8 cellular contexts compared by ENCODE assay signal in genomic region chr2:127104881-127105655, GRCh38. TPM values are rescaled to one million over a fixed set of nuclear protein-coding genes. Genes with fewer than 3 reads are reported as not detected.
DNase-seq lines count a peak whose midpoint lies in the region; ATAC-seq and TF ChIP-seq lines count a peak whose summit lies in the region.

No MANE protein-coding gene starts in this region.

- H3K36me3 ChIP-seq in colonic mucosa (no peaks in the 10 kb centered on the region), mesodermal cell (ENCODE audit: control insufficient read depth, insufficient read depth, low read length) (peaks cover 14% of the 10 kb centered on the region), upper lobe of right lung (no peaks in the 10 kb centered on the region)

- no peaks in the 10 kb centered on the region for H3K9me3 Mint-ChIP-seq in activated naive CD8-positive, alpha-beta T cell treated with anti-CD3 and anti-CD28 coated beads, Interleukin-2, amount 10 ng/mL, durations not matched to agents 7 days and 5 days
- H3K9me3 Mint-ChIP-seq in activated naive CD8-positive, alpha-beta T cell treated with anti-CD3 and anti-CD28 coated beads for 36 hours = no peaks in the 10 kb centered on the region

- peak; percentile 28 for DNase-seq in activated naive CD8-positive, alpha-beta T cell treated with anti-CD3 and anti-CD28 coated beads, Interleukin-2, amount 10 ng/mL, durations not matched to agents 7 days and 5 days
- no peak for DNase-seq in activated naive CD8-positive, alpha-beta T cell treated with anti-CD3 and anti-CD28 coated beads for 36 hours
- no peak for DNase-seq in colonic mucosa
- DNase-seq in upper lobe of right lung = no peak
- DNase-seq in GOT3 (lab: John Stamatoyannopoulos, UW) = no peak
- DNase-seq in NCI-H774 (lab: John Stamatoyannopoulos, UW) = no peak
- DNase-seq in NCI-H69 (lab: John Stamatoyannopoulos, UW) = no peak

- H3K4me3 ChIP-seq in colonic mucosa (peak overlapping the region; percentile 87), mesodermal cell (ENCODE audit: extremely low read depth, insufficient read depth, low read length, poor library complexity, severe bottlenecking) (peak overlapping the region; percentile 93), upper lobe of right lung (peak overlapping the region; percentile 90)

- H3K9me3 ChIP-seq in colonic mucosa (no peaks in the 10 kb centered on the region), mesodermal cell (ENCODE audit: control insufficient read depth, low read length) (no peaks in the 10 kb centered on the region), upper lobe of right lung (no peaks in the 10 kb centered on the region)

- WGBS in mesodermal cell (ENCODE audit: insufficient coverage in 2 of 2), 2 experiments = 71 to 82% methylated on average over 3 to 4 of the region's 6 CpGs

- H3K4me1 ChIP-seq in colonic mucosa (no peaks in the 10 kb centered on the region), mesodermal cell (ENCODE audit: control insufficient read depth, insufficient read depth, low read length, poor library complexity, severe bottlenecking) (peaks cover 45% of the 10 kb centered on the region), upper lobe of right lung (peaks cover 4% of the 10 kb centered on the region)

- ATAC-seq in activated naive CD8-positive, alpha-beta T cell treated with anti-CD3 and anti-CD28 coated beads, Interleukin-2, amount 10 ng/mL, durations not matched to agents 7 days and 5 days (ENCODE audit: low read depth) = no peak
- no peak for ATAC-seq in upper lobe of right lung

- H3K27ac ChIP-seq in colonic mucosa (no peak overlapping the region), mesodermal cell (ENCODE audit: low read depth, low read length, severe bottlenecking) (peak overlapping the region; percentile 87), upper lobe of right lung (no peak overlapping the region)

- H3K27ac Mint-ChIP-seq in activated naive CD8-positive, alpha-beta T cell treated with anti-CD3 and anti-CD28 coated beads, Interleukin-2, amount 10 ng/mL, durations not matched to agents 7 days and 5 days = no peak overlapping the region
- no peak overlapping the region for H3K27ac Mint-ChIP-seq in activated naive CD8-positive, alpha-beta T cell treated with anti-CD3 and anti-CD28 coated beads for 36 hours

- peaks cover 19% of the 10 kb centered on the region for H3K27me3 Mint-ChIP-seq in activated naive CD8-positive, alpha-beta T cell treated with anti-CD3 and anti-CD28 coated beads, Interleukin-2, amount 10 ng/mL, durations not matched to agents 7 days and 5 days
- H3K27me3 Mint-ChIP-seq in activated naive CD8-positive, alpha-beta T cell treated with anti-CD3 and anti-CD28 coated beads for 36 hours = peaks cover 7% of the 10 kb centered on the region

- H3K36me3 Mint-ChIP-seq in activated naive CD8-positive, alpha-beta T cell treated with anti-CD3 and anti-CD28 coated beads, Interleukin-2, amount 10 ng/mL, durations not matched to agents 7 days and 5 days = no peaks in the 10 kb centered on the region
- H3K36me3 Mint-ChIP-seq in activated naive CD8-positive, alpha-beta T cell treated with anti-CD3 and anti-CD28 coated beads for 36 hours = no peaks in the 10 kb centered on the region

- no peak overlapping the region for H3K4me3 Mint-ChIP-seq in activated naive CD8-positive, alpha-beta T cell treated with anti-CD3 and anti-CD28 coated beads, Interleukin-2, amount 10 ng/mL, durations not matched to agents 7 days and 5 days
- no peak overlapping the region for H3K4me3 Mint-ChIP-seq in activated naive CD8-positive, alpha-beta T cell treated with anti-CD3 and anti-CD28 coated beads for 36 hours

- intact Hi-C loops in colonic mucosa (cut with DNase I) = no loop called here
- intact Hi-C loops in upper lobe of right lung (cut with DNase I) = loop anchor here (5.0 kb wide), 1 partner anchor 38 kb away; no protein-coding TSS in a partner anchor

- H3K27me3 ChIP-seq in colonic mucosa = no peaks in the 10 kb centered on the region
- no peaks in the 10 kb centered on the region for H3K27me3 ChIP-seq in upper lobe of right lung

- peak overlapping the region; percentile 85 to 95 for H3K9ac ChIP-seq in colonic mucosa (ENCODE audit: low read depth in 2 of 2, low read length in 2 of 2)

- POLR2A ChIA-PET in activated naive CD8-positive, alpha-beta T cell treated with anti-CD3 and anti-CD28 coated beads, Interleukin-2, amount 10 ng/mL, durations not matched to agents 7 days and 5 days (lab: Charles Lee) = interaction anchor here (0.9 to 1.3 kb wide), 2 partner anchors 20 to 25 kb away, joined by 3 read pairs; no protein-coding TSS in a partner anchor

- peaks cover 8% of the 10 kb centered on the region for H3K4me1 Mint-ChIP-seq in activated naive CD8-positive, alpha-beta T cell treated with anti-CD3 and anti-CD28 coated beads, Interleukin-2, amount 10 ng/mL, durations not matched to agents 7 days and 5 days
- peaks cover 5% of the 10 kb centered on the region for H3K4me1 Mint-ChIP-seq in activated naive CD8-positive, alpha-beta T cell treated with anti-CD3 and anti-CD28 coated beads for 36 hours

- TF ChIP-seq CTCF in colonic mucosa (IDR thresholded peaks at IDR 0.05) = no peak
- TF ChIP-seq CTCF in upper lobe of right lung (IDR thresholded peaks at IDR 0.05) = no peak

RNA-seq across cellular contexts. Expression of gene BIN1, which starts 1.9 kb away (rescaled TPM):
- total RNA-seq in activated naive CD8-positive, alpha-beta T cell treated with anti-CD3 and anti-CD28 coated beads, Interleukin-2, amount 10 ng/mL, durations not matched to agents 7 days and 5 days = 100 to 1,000 TPM; 160 to 161 TPM
- total RNA-seq in activated naive CD8-positive, alpha-beta T cell treated with anti-CD3 and anti-CD28 coated beads for 36 hours = 100 to 1,000 TPM in 1 of 2 experiments, 10 to 100 TPM in 1; 98.8 to 101 TPM
- 10 to 100 TPM; 38.5 to 60.8 TPM for total RNA-seq in colonic mucosa
- polyA plus RNA-seq in mesodermal cell (2013, experiment 1 of 2) = 84.2 TPM
- 78.8 TPM for polyA plus RNA-seq in mesodermal cell (2013, experiment 2 of 2)
- 33.4 TPM for total RNA-seq in upper lobe of right lung
